Comparison of ENCODE assay signal across 30 cellular contexts in the genomic region with DNA sequence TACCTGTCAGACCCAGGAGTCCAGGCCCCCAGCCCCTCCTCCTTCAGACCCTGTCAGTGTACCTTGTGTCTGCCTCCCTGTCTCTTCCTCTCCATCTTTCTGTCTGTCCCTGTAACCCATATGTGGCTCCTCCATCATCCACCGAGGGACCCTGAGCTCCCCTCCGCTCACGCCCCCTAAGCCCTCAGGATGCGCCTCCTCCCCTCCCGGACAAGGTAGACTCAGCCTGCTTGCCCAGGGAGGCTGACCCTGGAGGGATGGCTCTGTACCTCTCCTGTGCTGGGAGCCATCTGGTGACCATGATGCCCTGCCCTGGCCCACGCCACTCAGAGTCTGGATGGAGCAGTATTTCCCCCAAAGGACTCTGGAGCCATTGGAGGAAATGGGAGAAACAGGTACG. TPM values are rescaled to one million over a fixed set of nuclear protein-coding genes. Genes with fewer than 3 reads are reported as not detected.
A peak's percentile ranks its signal among the peaks of the same experiment; 100 is the strongest.
DNase-seq lines count a peak whose midpoint lies in the region; ATAC-seq, FAIRE-seq and TF ChIP-seq lines count a peak whose summit lies in the region.
"Had no signal": no experiment of that assay in that cellular context is flagged by ENCODE, and none has a peak within 500 bp of the region (broad histone marks: within the 10 kb centered on the region; RNA-seq: fewer than 3 reads in every experiment).

No MANE protein-coding gene starts in this region.

- H3K4me3 Mint-ChIP-seq in Calu3 (ENCODE audit: low read depth, unreplicated experiment), result no peak overlapping the region
- no peak overlapping the region for H3K4me3 Mint-ChIP-seq in activated T-cell treated with anti-CD3 and anti-CD28 coated beads, Interleukin-2, amount 50 U/mL, for 4 hours
- no peak overlapping the region for H3K4me3 Mint-ChIP-seq in activated CD4-positive, alpha-beta T cell treated with anti-CD3 and anti-CD28 coated beads, Interleukin-2, amount 10 ng/mL, durations not matched to agents 24 days and 14 days
- H3K4me3 Mint-ChIP-seq: activated T-cell treated with anti-CD3 and anti-CD28 coated beads, Interleukin-2, amount 50 U/mL, for 24 hours; CD4-positive, CD25-positive, alpha-beta regulatory T cell; IgD-negative memory B cell; memory B cell; stimulated activated naive CD8-positive, alpha-beta T cell treated with anti-CD3 and anti-CD28 coated beads, Interleukin-15, amount 100 ng/mL, for 72 hours had no signal

- no peak for FAIRE-seq in GM12891 (lab: Jason Lieb, UNC)
- FAIRE-seq: GM12878 had no signal

- DNase-seq in Calu3 (no peak), GM13977 (ENCODE audit: low spot score) (peak; percentile 6), RWPE2 (ENCODE audit: low spot score) (no peak), left lobe of liver (ENCODE audit: low spot score) (no peak), GM12891 (ENCODE audit: insufficient read length, low spot score) (no peak), NCI-H774 (lab: John Stamatoyannopoulos, UW) (no peak)
- DNase-seq in activated T-cell treated with anti-CD3 and anti-CD28 coated beads, Interleukin-2, amount 50 U/mL, for 4 hours, result no peak
- DNase-seq in activated CD4-positive, alpha-beta T cell treated with anti-CD3 and anti-CD28 coated beads, Interleukin-2, amount 10 ng/mL, durations not matched to agents 24 days and 14 days, result no peak
- DNase-seq: activated CD4-positive, alpha-beta T cell treated with anti-CD3 and anti-CD28 coated beads for 48 hours; activated naive CD4-positive, alpha-beta T cell; activated T-cell treated with anti-CD3 and anti-CD28 coated beads, Interleukin-2, amount 50 U/mL, for 24 hours; amniotic stem cell; CD4-positive, CD25-positive, alpha-beta regulatory T cell; colonic mucosa; effector CD8-positive, alpha-beta T cell; GM23248; head of caudate nucleus; NCI-H2029; NCI-H526; stimulated activated naive CD8-positive, alpha-beta T cell treated with anti-CD3 and anti-CD28 coated beads, Interleukin-15, amount 100 ng/mL, for 72 hours; thyroid gland had no signal

- no peaks in the 10 kb centered on the region for H3K27me3 ChIP-seq in RWPE2 (ENCODE audit: insufficient read depth, poor library complexity, severe bottlenecking)
- H3K27me3 ChIP-seq: breast epithelium, colonic mucosa, thyroid gland had no signal

- intact Hi-C loops in Calu3 (cut with micrococcal nuclease; ENCODE audit: unreplicated experiment), result no loop called here
- intact Hi-C loops in activated CD4-positive, alpha-beta T cell treated with anti-CD3 and anti-CD28 coated beads, Interleukin-2, amount 10 ng/mL, durations not matched to agents 24 days and 14 days (cut with micrococcal nuclease), result no loop called here

- TF ChIP-seq CTCF in Calu3 (IDR thresholded peaks at IDR 0.05; ENCODE audit: unreplicated experiment) (no peak), GM13977 (IDR thresholded peaks at IDR 0.05; ENCODE audit: extremely low read depth, insufficient read depth, missing control alignments) (no peak), RWPE2 (IDR thresholded peaks at IDR 0.05; ENCODE audit: poor library complexity, severe bottlenecking) (no peak)

- no peaks in the 10 kb centered on the region for H3K4me1 ChIP-seq in RWPE2 (ENCODE audit: insufficient read depth, poor library complexity, severe bottlenecking)
- H3K4me1 ChIP-seq: breast epithelium, colonic mucosa, prostate gland, thyroid gland had no signal

- peak overlapping the region; percentile 24 for H3K27ac Mint-ChIP-seq in Calu3 (ENCODE audit: unreplicated experiment)
- H3K27ac Mint-ChIP-seq in activated CD4-positive, alpha-beta T cell treated with anti-CD3 and anti-CD28 coated beads, Interleukin-2, amount 10 ng/mL, durations not matched to agents 24 days and 14 days, result no peak overlapping the region
- H3K27ac Mint-ChIP-seq: activated T-cell treated with anti-CD3 and anti-CD28 coated beads, Interleukin-2, amount 50 U/mL, for 24 hours; IgD-negative memory B cell; memory B cell; stimulated activated naive CD8-positive, alpha-beta T cell treated with anti-CD3 and anti-CD28 coated beads, Interleukin-15, amount 100 ng/mL, for 72 hours had no signal

- H3K27me3 Mint-ChIP-seq in Calu3 (ENCODE audit: unreplicated experiment), result no peaks in the 10 kb centered on the region
- no peaks in the 10 kb centered on the region for H3K27me3 Mint-ChIP-seq in activated T-cell treated with anti-CD3 and anti-CD28 coated beads, Interleukin-2, amount 50 U/mL, for 4 hours (ENCODE audit: low read depth)
- peaks cover 5% of the 10 kb centered on the region for H3K27me3 Mint-ChIP-seq in activated CD4-positive, alpha-beta T cell treated with anti-CD3 and anti-CD28 coated beads, Interleukin-2, amount 10 ng/mL, durations not matched to agents 24 days and 14 days
- H3K27me3 Mint-ChIP-seq: activated T-cell treated with anti-CD3 and anti-CD28 coated beads, Interleukin-2, amount 50 U/mL, for 24 hours; IgD-negative memory B cell; memory B cell had no signal

- CTCF ChIA-PET in Calu3 (lab: Charles Lee), result no interaction called here

- 0 out of 3 replicates have a peak, but pooled peaks have one; percentile 15 for ATAC-seq in RWPE2 (ENCODE audit: low read depth)
- ATAC-seq in left lobe of liver, result peak; percentile 12
- no peak for ATAC-seq in activated T-cell treated with anti-CD3 and anti-CD28 coated beads, Interleukin-2, amount 50 U/mL, for 4 hours
- ATAC-seq: GM12878; stimulated activated naive CD8-positive, alpha-beta T cell treated with anti-CD3 and anti-CD28 coated beads, Interleukin-15, amount 100 ng/mL, for 72 hours had no signal

- no peak overlapping the region for H3K27ac ChIP-seq in RWPE2 (ENCODE audit: poor library complexity, severe bottlenecking)
- H3K27ac ChIP-seq: breast epithelium, colonic mucosa, GM23248, prostate gland, SK-N-MC, thyroid gland had no signal

- no TSS peak for BruUV-seq in Calu3 (replicated peaks; lab: Mats Ljungman, UMichigan)

- no peaks in the 10 kb centered on the region for H3K9me3 Mint-ChIP-seq in Calu3 (ENCODE audit: low read depth, unreplicated experiment)
- H3K9me3 Mint-ChIP-seq in activated T-cell treated with anti-CD3 and anti-CD28 coated beads, Interleukin-2, amount 50 U/mL, for 4 hours, result no peaks in the 10 kb centered on the region
- H3K9me3 Mint-ChIP-seq in activated CD4-positive, alpha-beta T cell treated with anti-CD3 and anti-CD28 coated beads, Interleukin-2, amount 10 ng/mL, durations not matched to agents 24 days and 14 days, result no peaks in the 10 kb centered on the region
- H3K9me3 Mint-ChIP-seq: activated T-cell treated with anti-CD3 and anti-CD28 coated beads, Interleukin-2, amount 50 U/mL, for 24 hours; IgD-negative memory B cell; memory B cell; stimulated activated naive CD8-positive, alpha-beta T cell treated with anti-CD3 and anti-CD28 coated beads, Interleukin-15, amount 100 ng/mL, for 72 hours had no signal

- no peaks in the 10 kb centered on the region for H3K9me3 ChIP-seq in RWPE2 (ENCODE audit: severe bottlenecking)
- H3K9me3 ChIP-seq: breast epithelium, colonic mucosa, prostate gland, thyroid gland had no signal

- no peak overlapping the region for H3K4me3 ChIP-seq in RWPE2 (ENCODE audit: severe bottlenecking)
- H3K4me3 ChIP-seq: breast epithelium, colonic mucosa, GM12878, GM23248, prostate gland, SK-N-MC, thyroid gland had no signal

- peaks cover 7% of the 10 kb centered on the region for H3K4me1 Mint-ChIP-seq in Calu3 (ENCODE audit: low read depth, unreplicated experiment)
- no peaks in the 10 kb centered on the region for H3K4me1 Mint-ChIP-seq in activated T-cell treated with anti-CD3 and anti-CD28 coated beads, Interleukin-2, amount 50 U/mL, for 4 hours (ENCODE audit: low read depth)
- H3K4me1 Mint-ChIP-seq in activated CD4-positive, alpha-beta T cell treated with anti-CD3 and anti-CD28 coated beads, Interleukin-2, amount 10 ng/mL, durations not matched to agents 24 days and 14 days, result peaks cover 2% of the 10 kb centered on the region
- H3K4me1 Mint-ChIP-seq: memory B cell; stimulated activated naive CD8-positive, alpha-beta T cell treated with anti-CD3 and anti-CD28 coated beads, Interleukin-15, amount 100 ng/mL, for 72 hours had no signal

- TF ChIP-seq POLR2A in GM12891 (IDR thresholded peaks at IDR 0.05; ENCODE audit: low read depth, low read length), result no peak

- in situ Hi-C loops in GM13977 (cut with MboI; ENCODE audit: low pct_unique_long_range_greater_than_20kb, low sequenced_read_pairs, unreplicated experiment), result loop anchor here (25.0 kb wide), 1 partner anchor 167 kb away; the partner anchor contains the start of gene CCER2

- H3K36me3 Mint-ChIP-seq in Calu3 (ENCODE audit: insufficient read depth, unreplicated experiment), result peaks cover 33% of the 10 kb centered on the region
- no peaks in the 10 kb centered on the region for H3K36me3 Mint-ChIP-seq in activated T-cell treated with anti-CD3 and anti-CD28 coated beads, Interleukin-2, amount 50 U/mL, for 4 hours (ENCODE audit: insufficient read depth)
- H3K36me3 Mint-ChIP-seq in activated CD4-positive, alpha-beta T cell treated with anti-CD3 and anti-CD28 coated beads, Interleukin-2, amount 10 ng/mL, durations not matched to agents 24 days and 14 days (ENCODE audit: low read depth), result no peaks in the 10 kb centered on the region
- H3K36me3 Mint-ChIP-seq: CD4-positive, CD25-positive, alpha-beta regulatory T cell; IgD-negative memory B cell; memory B cell had no signal

- no peaks in the 10 kb centered on the region for H3K36me3 ChIP-seq in RWPE2 (ENCODE audit: low read depth)
- H3K36me3 ChIP-seq: breast epithelium, colonic mucosa, prostate gland, thyroid gland had no signal

TF ChIP-seq in GM12891, 5 proteins besides CTCF, POLR2A, EP300 and RAD21 (continues in another document):
- TF ChIP-seq POLR2AphosphoS5 (IDR thresholded peaks at IDR 0.05; ENCODE audit: low read depth, low read length) (no peak), TAF1 (IDR thresholded peaks at IDR 0.05; ENCODE audit: low read depth, low read length) (no peak), PAX5 (IDR thresholded peaks at IDR 0.05; ENCODE audit: insufficient read depth, low read length, severe bottlenecking) (no peak)

RNA-seq across cellular contexts. Expression of gene CAPN12, which starts 1.0 kb away (rescaled TPM):
- 14.5 and 14.7 TPM in 2 replicates for total RNA-seq in Calu3 (2022)
- total RNA-seq in left lobe of liver, result 30.9 TPM
- total RNA-seq in activated T-cell treated with anti-CD3 and anti-CD28 coated beads, Interleukin-2, amount 50 U/mL, for 4 hours, result 1 to 10 TPM in 2 of 3 donors, under 1 TPM in 1; 0.99 to 1.1 (median 1.0) TPM
- 5.3 TPM for polyA plus RNA-seq in GM12891 (2012; ENCODE audit: low read depth, missing spikeins)
- total RNA-seq in activated CD4-positive, alpha-beta T cell treated with anti-CD3 and anti-CD28 coated beads, Interleukin-2, amount 10 ng/mL, durations not matched to agents 24 days and 14 days, result 3.2 and 3.5 TPM in 2 replicates
- total RNA-seq: Daoy had no signal

RNA-seq across cellular contexts. Expression of gene LGALS7, which starts 28.0 kb away (rescaled TPM):
- not detected in 2 replicates for total RNA-seq in Calu3 (2022)
- total RNA-seq in left lobe of liver, result not detected
- not detected for total RNA-seq in activated T-cell treated with anti-CD3 and anti-CD28 coated beads, Interleukin-2, amount 50 U/mL, for 4 hours
- not detected for polyA plus RNA-seq in GM12891 (2012; ENCODE audit: low read depth, missing spikeins)
- not detected in 2 replicates for total RNA-seq in activated CD4-positive, alpha-beta T cell treated with anti-CD3 and anti-CD28 coated beads, Interleukin-2, amount 10 ng/mL, durations not matched to agents 24 days and 14 days
- total RNA-seq: CD4-positive, CD25-positive, alpha-beta regulatory T cell; colonic mucosa; Daoy; fibroblast of villous mesenchyme; GM12878; GM23248; prostate gland; T-helper 2 cell treated with Interferon-gamma antibody and Interleukin-4, amounts not matched to agents 100 ng/mL and 5 ng/mL, for 36 hours; thyroid gland had no signal
- polyA plus RNA-seq: CD4-positive, CD25-positive, alpha-beta regulatory T cell; GM23248; IgD-negative memory B cell had no signal

RNA-seq across cellular contexts. Expression of gene LGALS7B, which starts 43.7 kb away (rescaled TPM):
- total RNA-seq in Calu3 (2022) (3.2 and 4.8 TPM in 2 replicates), left lobe of liver (not detected)
- not detected for total RNA-seq in activated T-cell treated with anti-CD3 and anti-CD28 coated beads, Interleukin-2, amount 50 U/mL, for 4 hours
- 0.51 TPM for polyA plus RNA-seq in GM12891 (2012; ENCODE audit: low read depth, missing spikeins)
- not detected in 2 replicates for total RNA-seq in activated CD4-positive, alpha-beta T cell treated with anti-CD3 and anti-CD28 coated beads, Interleukin-2, amount 10 ng/mL, durations not matched to agents 24 days and 14 days
- total RNA-seq: CD4-positive, CD25-positive, alpha-beta regulatory T cell; colonic mucosa; Daoy; fibroblast of villous mesenchyme; GM12878; GM23248; T-helper 2 cell treated with Interferon-gamma antibody and Interleukin-4, amounts not matched to agents 100 ng/mL and 5 ng/mL, for 36 hours; thyroid gland had no signal
- polyA plus RNA-seq: CD4-positive, CD25-positive, alpha-beta regulatory T cell; GM12878; GM23248; IgD-negative memory B cell had no signal

Comparison
In these comparisons a context has a peak if more than half of its experiments do, and no peak if none do; other contexts are left out.
1. ATAC-seq: peak in RWPE2 (single experiment) and left lobe of liver (single experiment); none in activated T-cell treated with anti-CD3 and anti-CD28 coated beads, Interleukin-2, amount 50 U/mL, for 4 hours (0 of 2).